6 cellular contexts compared by ENCODE assay signal in the genomic region with DNA sequence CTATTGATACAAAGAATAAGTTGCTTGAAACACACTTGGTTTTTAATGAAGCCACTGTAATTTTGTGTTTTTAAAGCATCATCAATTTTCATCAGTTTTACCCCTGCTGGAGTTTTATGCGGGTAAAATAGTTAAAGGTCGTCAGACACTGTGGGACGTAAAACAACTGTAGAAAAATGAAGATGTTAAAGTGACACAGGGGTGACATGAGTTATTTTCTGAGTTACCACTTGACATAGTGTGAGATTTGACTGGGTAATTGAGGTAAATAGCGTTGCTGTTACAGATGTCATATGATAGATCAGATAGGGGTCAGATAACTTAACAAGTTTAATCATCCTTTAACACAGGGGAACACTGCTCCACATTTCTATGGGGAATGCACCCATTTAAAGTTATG.
"Had no signal": no experiment of that assay in that cellular context is flagged by ENCODE, and none has a peak within 500 bp of the region (broad histone marks: within the 10 kb centered on the region; RNA-seq: fewer than 3 reads in every experiment).

No MANE protein-coding gene starts in this region.

- H3K4me1 Mint-ChIP-seq: GM23338 had no signal

- H3K27ac Mint-ChIP-seq: GM23338, H9 had no signal

- H3K4me3 ChIP-seq: GM23338, K562 had no signal

- H3K4me2 ChIP-seq: GM23338 had no signal

- H3K9me3 Mint-ChIP-seq: H9 had no signal

- H3K4me3 Mint-ChIP-seq: GM23338, H9 had no signal

- ATAC-seq: GM23338, K562 had no signal

- DNase-seq: H9, HCEC 1CT, IMR-90, KG1 had no signal

- H2AFZ ChIP-seq: GM23338 had no signal
